10 cellular contexts compared by ENCODE assay signal in the genomic region with DNA sequence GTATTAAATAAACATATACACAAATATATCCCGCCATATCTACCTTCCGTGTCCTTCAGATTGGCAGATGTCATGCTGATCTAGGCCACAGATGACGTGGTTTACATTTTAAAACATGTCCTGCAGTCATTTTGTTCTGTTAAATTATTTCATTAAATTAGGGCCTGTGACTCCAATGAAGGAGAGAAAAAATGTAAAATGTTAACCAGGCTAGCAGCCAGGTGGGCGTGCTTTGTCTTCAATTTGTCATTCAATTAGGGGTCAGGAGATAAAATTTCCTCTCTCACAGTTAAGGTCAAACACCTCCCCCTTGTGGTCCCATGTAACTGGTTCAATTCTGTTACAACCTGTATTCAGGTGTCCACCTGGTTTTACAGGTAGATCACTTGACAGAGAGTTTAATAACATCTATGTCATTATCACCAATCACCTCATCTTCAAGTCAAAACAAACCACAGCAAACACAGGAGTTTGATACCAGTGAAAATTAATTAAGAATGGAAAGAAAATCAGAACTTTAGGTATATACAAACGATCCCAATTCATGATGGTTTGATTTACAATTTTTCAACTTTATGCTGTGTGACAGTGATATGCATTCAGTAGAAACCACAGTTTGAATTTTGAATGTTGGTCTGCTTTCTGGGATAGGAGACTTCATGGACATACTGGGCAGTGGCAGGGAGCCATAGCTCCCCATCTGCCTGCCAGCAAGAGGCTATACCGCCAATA.
DNase-seq lines count a peak whose midpoint lies in the region; ATAC-seq and TF ChIP-seq lines count a peak whose summit lies in the region.
"Had no signal": no experiment of that assay in that cellular context is flagged by ENCODE, and none has a peak within 500 bp of the region (broad histone marks: within the 10 kb centered on the region; RNA-seq: fewer than 3 reads in every experiment).

No MANE protein-coding gene starts in this region.

- no peak overlapping the region for H3K27ac ChIP-seq in PC-3 (ENCODE audit: low read length)
- H3K27ac ChIP-seq: heart right ventricle had no signal

- CTCF ChIA-PET in PC-3 (lab: Charles Lee) = no interaction called here

- H2AFZ ChIP-seq in PC-3 (ENCODE audit: low read length) = no peak overlapping the region

- DNase-seq in DMS79 (lab: John Stamatoyannopoulos, UW) = peak; percentile 32
- DNase-seq in NAMALWA (ENCODE audit: low spot score) = peak; percentile 38
- peak; percentile 37 for DNase-seq in PC-3
- peak; percentile 52 for DNase-seq in kidney tubule cell (ENCODE audit: low spot score)
- no peak for DNase-seq in HCEC 1CT
- DNase-seq: activated naive CD8-positive, alpha-beta T cell treated with anti-CD3 and anti-CD28 coated beads, Interleukin-2, amount 10 ng/mL, durations not matched to agents 7 days and 5 days; heart right ventricle had no signal

- POLR2A ChIA-PET in PC-3 (lab: Charles Lee; ENCODE audit: unreplicated experiment) = no interaction called here

- no peaks in the 10 kb centered on the region for H3K4me1 ChIP-seq in PC-3 (ENCODE audit: insufficient read depth, low read length)
- H3K4me1 ChIP-seq: heart right ventricle had no signal

- no peaks in the 10 kb centered on the region for H3K9me3 ChIP-seq in PC-3 (ENCODE audit: low read length)
- H3K9me3 ChIP-seq: heart right ventricle had no signal

- H3K36me3 ChIP-seq in PC-3 (ENCODE audit: low read depth, low read length) = no peaks in the 10 kb centered on the region
- H3K36me3 ChIP-seq: heart right ventricle had no signal

- H3K9ac ChIP-seq in PC-3 (ENCODE audit: low read length) = no peak overlapping the region

- no peaks in the 10 kb centered on the region for H3F3A ChIP-seq in PC-3 (ENCODE audit: low read length, unreplicated experiment)

- H3K4me2 ChIP-seq in PC-3 (ENCODE audit: low read length) = no peak overlapping the region

- TF ChIP-seq CTCF in PC-3 (conservative IDR thresholded peaks at IDR 0.05; ENCODE audit: low read depth, low read length) = peak; percentile 60

- H3K79me2 ChIP-seq in PC-3 (ENCODE audit: low read length) = no peaks in the 10 kb centered on the region

- no peaks in the 10 kb centered on the region for H4K20me1 ChIP-seq in PC-3 (ENCODE audit: low read length)

- no peaks in the 10 kb centered on the region for H3K9me2 ChIP-seq in PC-3 (replicated peaks; ENCODE audit: low read length)

- H3K27me3 ChIP-seq in PC-3 (ENCODE audit: low read length) = peaks cover 24% of the 10 kb centered on the region; the same call in 1 of the 2 replicates

- H3K4me3 ChIP-seq in PC-3 (ENCODE audit: low read length) = no peak overlapping the region
- H3K4me3 ChIP-seq: heart right ventricle had no signal

- ATAC-seq in PC-3 (no peak), GM21529 (IDR thresholded peaks at IDR 0.05; ENCODE audit: unreplicated experiment) (no peak), GM21423 (IDR thresholded peaks at IDR 0.05; ENCODE audit: unreplicated experiment) (no peak), HG02884 (IDR thresholded peaks at IDR 0.05; ENCODE audit: unreplicated experiment) (no peak)
- ATAC-seq: heart right ventricle had no signal

- intact Hi-C loops in PC-3 (cut with micrococcal nuclease) = no loop called here

- no TSS peak for BruUV-seq in PC-3 (replicated peaks; lab: Mats Ljungman, UMichigan)
